In genomic region chr1:233038581-233038980, GRCh38 we compare ENCODE assay signal across 1 cellular context.
TF ChIP-seq lines count a peak whose summit lies in the region.

No MANE protein-coding gene starts in this region.

TF ChIP-seq in SK-N-SH, 30 proteins besides CTCF, POLR2A, EP300 and RAD21 (continued from another document):
- TF ChIP-seq MEF2A (IDR thresholded peaks at IDR 0.05; ENCODE audit: borderline replicate concordance, low read depth) (no peak), RCOR1 (IDR thresholded peaks at IDR 0.05; ENCODE audit: low read length) (peak; percentile 90), JUND (IDR thresholded peaks at IDR 0.05) (no peak), FOSL2 (IDR thresholded peaks at IDR 0.05; ENCODE audit: borderline replicate concordance, low read depth) (no peak), IRF3 (IDR thresholded peaks at IDR 0.05; ENCODE audit: low read depth, low read length) (no peak), NFIC (IDR thresholded peaks at IDR 0.05; ENCODE audit: borderline replicate concordance) (no peak), TCF12 (IDR thresholded peaks at IDR 0.05) (0 out of 2 replicates have a peak, but pooled peaks have one; percentile 7), ZBTB33 (IDR thresholded peaks at IDR 0.05; ENCODE audit: borderline replicate concordance, low read depth) (no peak), ELF1 (IDR thresholded peaks at IDR 0.05) (no peak)
TF ChIP-seq in SK-N-SH: peak in this region for 4.
